ENCODE assay signal across 22 cellular contexts in genomic region chr7:5197811-5198210, GRCh38. TPM values are rescaled to one million over a fixed set of nuclear protein-coding genes. Genes with fewer than 3 reads are reported as not detected.
A peak's percentile ranks its signal among the peaks of the same experiment; 100 is the strongest.
DNase-seq lines count a peak whose midpoint lies in the region; ATAC-seq and TF ChIP-seq lines count a peak whose summit lies in the region.
"Had no signal": no experiment of that assay in that cellular context is flagged by ENCODE, and none has a peak within 500 bp of the region (broad histone marks: within the 10 kb centered on the region; RNA-seq: fewer than 3 reads in every experiment).

No MANE protein-coding gene starts in this region.

- H3K27ac Mint-ChIP-seq in CD14-positive monocyte = peak overlapping the region in 4 of 7 donors; percentile 5 to 81 (median 42)
- H3K27ac Mint-ChIP-seq in activated T-helper 17 cell treated with anti-CD3 and anti-CD28 coated beads, Interleukin-2, amount 50 U/mL, for 72 hours = peak overlapping the region; percentile 65
- H3K27ac Mint-ChIP-seq in mesothelial cell of epicardium = peak overlapping the region; percentile 13
- H3K27ac Mint-ChIP-seq in type B pancreatic cell = no peak overlapping the region
- H3K27ac Mint-ChIP-seq: CD4-positive, alpha-beta memory T cell; IgD-negative memory B cell had no signal

- peaks cover 11% of the 10 kb centered on the region for H3K36me3 ChIP-seq in HAP-1 (replicated peaks)

- H3K4me1 Mint-ChIP-seq in CD14-positive monocyte (no peaks in the 10 kb centered on the region), mesothelial cell of epicardium (no peaks in the 10 kb centered on the region), type B pancreatic cell (ENCODE audit: unreplicated experiment) (peaks cover 10% of the 10 kb centered on the region)
- H3K4me1 Mint-ChIP-seq in activated T-helper 17 cell treated with anti-CD3 and anti-CD28 coated beads, Interleukin-2, amount 50 U/mL, for 72 hours = peaks cover 13% of the 10 kb centered on the region

- H3K4me3 ChIP-seq in HAP-1 = no peak overlapping the region
- H3K4me3 ChIP-seq: BLaER1, Peyer's patch had no signal

- no peaks in the 10 kb centered on the region for H3K9me3 ChIP-seq in HAP-1
- H3K9me3 ChIP-seq: BLaER1, Caco-2, Peyer's patch, SK-N-SH had no signal

- no peak overlapping the region for H3K4me3 Mint-ChIP-seq in CD14-positive monocyte
- no peak overlapping the region for H3K4me3 Mint-ChIP-seq in activated T-helper 17 cell treated with anti-CD3 and anti-CD28 coated beads, Interleukin-2, amount 50 U/mL, for 72 hours
- H3K4me3 Mint-ChIP-seq in mesothelial cell of epicardium = no peak overlapping the region
- no peak overlapping the region for H3K4me3 Mint-ChIP-seq in type B pancreatic cell
- H3K4me3 Mint-ChIP-seq: IgD-negative memory B cell had no signal

- H3K4me1 ChIP-seq in HAP-1 = peaks cover 1% of the 10 kb centered on the region
- H3K4me1 ChIP-seq: Peyer's patch had no signal

- no peaks in the 10 kb centered on the region for H3K27me3 Mint-ChIP-seq in CD14-positive monocyte (ENCODE audit: low read depth in 3 of 3)
- no peaks in the 10 kb centered on the region for H3K27me3 Mint-ChIP-seq in activated T-helper 17 cell treated with anti-CD3 and anti-CD28 coated beads, Interleukin-2, amount 50 U/mL, for 72 hours
- no peaks in the 10 kb centered on the region for H3K27me3 Mint-ChIP-seq in mesothelial cell of epicardium (ENCODE audit: low read depth)
- H3K27me3 Mint-ChIP-seq in type B pancreatic cell = no peaks in the 10 kb centered on the region
- H3K27me3 Mint-ChIP-seq: CD4-positive, alpha-beta memory T cell; IgD-negative memory B cell had no signal

- TF ChIP-seq CTCF in CD14-positive monocyte (IDR thresholded peaks at IDR 0.05) = no peak
- TF ChIP-seq CTCF in mesothelial cell of epicardium (IDR thresholded peaks at IDR 0.05; ENCODE audit: unreplicated experiment) = no peak
- TF ChIP-seq CTCF in type B pancreatic cell (conservative IDR thresholded peaks at IDR 0.05) = no peak

- DNase-seq in CD14-positive monocyte (ENCODE audit: low spot score) (no peak), DMS79 (lab: John Stamatoyannopoulos, UW) (peak; percentile 17), mesothelial cell of epicardium (ENCODE audit: low spot score in 2 of 2, unreplicated experiment in 2 of 2) (no peak), type B pancreatic cell (ENCODE audit: extremely low spot score, unreplicated experiment) (no peak), DMS114 treated with DMSO at 0.1 percent for 48 hours (lab: John Stamatoyannopoulos, UW; ENCODE audit: unreplicated experiment) (no peak), HAP-1 (ENCODE audit: low spot score in 2 of 2) (no peak)
- DNase-seq in activated T-cell treated with anti-CD3 and anti-CD28 coated beads, Interleukin-2, amount 50 U/mL, for 1 hour = no peak
- DNase-seq: Caco-2; CD4-positive, alpha-beta memory T cell; DND-41; NCI-H1092; NCI-H1417 treated with DMSO at 0.1 percent for 48 hours; NCI-H1694 treated with DMSO at 0.1 percent for 48 hours; NCI-H2081; NCI-H2227 treated with DMSO at 0.1 percent for 48 hours; NCI-H526 treated with DMSO at 0.1 percent for 48 hours; OCI-M1; SK-N-SH had no signal

- H3K27me3 ChIP-seq in HAP-1 (ENCODE audit: low read depth) = no peaks in the 10 kb centered on the region
- H3K27me3 ChIP-seq: BLaER1, Peyer's patch had no signal

- no peaks in the 10 kb centered on the region for H3K9me3 Mint-ChIP-seq in CD14-positive monocyte
- no peaks in the 10 kb centered on the region for H3K9me3 Mint-ChIP-seq in activated T-helper 17 cell treated with anti-CD3 and anti-CD28 coated beads, Interleukin-2, amount 50 U/mL, for 72 hours
- no peaks in the 10 kb centered on the region for H3K9me3 Mint-ChIP-seq in mesothelial cell of epicardium
- no peaks in the 10 kb centered on the region for H3K9me3 Mint-ChIP-seq in type B pancreatic cell
- H3K9me3 Mint-ChIP-seq: CD4-positive, alpha-beta memory T cell; IgD-negative memory B cell had no signal

- H3K36me3 Mint-ChIP-seq in CD14-positive monocyte = peaks cover 59 to 81% of the 10 kb centered on the region in 2 donors
- peaks cover 64% of the 10 kb centered on the region for H3K36me3 Mint-ChIP-seq in activated T-helper 17 cell treated with anti-CD3 and anti-CD28 coated beads, Interleukin-2, amount 50 U/mL, for 72 hours (ENCODE audit: low read depth)
- peaks cover 25% of the 10 kb centered on the region for H3K36me3 Mint-ChIP-seq in mesothelial cell of epicardium
- H3K36me3 Mint-ChIP-seq in type B pancreatic cell = peaks cover 7% of the 10 kb centered on the region

- in situ Hi-C loops in HAP-1 (cut with MboI; ENCODE audit: low sequenced_read_pairs) = no loop called here

- ATAC-seq in activated T-helper 17 cell treated with anti-CD3 and anti-CD28 coated beads, Interleukin-2, amount 50 U/mL, for 72 hours (replicated peaks) = no peak

- intact Hi-C loops in CD14-positive monocyte (cut with micrococcal nuclease) = no loop called here

RNA-seq across cellular contexts. Expression of gene WIPI2, which starts 7.8 kb away (rescaled TPM):
- 10 to 100 TPM; 62.8 to 65.9 TPM for polyA plus RNA-seq in CD14-positive monocyte
- 10 to 100 TPM; 37.9 to 49.7 TPM for total RNA-seq in activated T-helper 17 cell treated with anti-CD3 and anti-CD28 coated beads, Interleukin-2, amount 50 U/mL, for 72 hours
- total RNA-seq in mesothelial cell of epicardium (85.6 to 89.7 TPM (median 86.1 TPM) in 3 replicates), type B pancreatic cell (ENCODE audit: low replicate concordance) (84.3 and 89.5 TPM in 2 replicates)
